8 cellular contexts compared by ENCODE assay signal in the genomic region with DNA sequence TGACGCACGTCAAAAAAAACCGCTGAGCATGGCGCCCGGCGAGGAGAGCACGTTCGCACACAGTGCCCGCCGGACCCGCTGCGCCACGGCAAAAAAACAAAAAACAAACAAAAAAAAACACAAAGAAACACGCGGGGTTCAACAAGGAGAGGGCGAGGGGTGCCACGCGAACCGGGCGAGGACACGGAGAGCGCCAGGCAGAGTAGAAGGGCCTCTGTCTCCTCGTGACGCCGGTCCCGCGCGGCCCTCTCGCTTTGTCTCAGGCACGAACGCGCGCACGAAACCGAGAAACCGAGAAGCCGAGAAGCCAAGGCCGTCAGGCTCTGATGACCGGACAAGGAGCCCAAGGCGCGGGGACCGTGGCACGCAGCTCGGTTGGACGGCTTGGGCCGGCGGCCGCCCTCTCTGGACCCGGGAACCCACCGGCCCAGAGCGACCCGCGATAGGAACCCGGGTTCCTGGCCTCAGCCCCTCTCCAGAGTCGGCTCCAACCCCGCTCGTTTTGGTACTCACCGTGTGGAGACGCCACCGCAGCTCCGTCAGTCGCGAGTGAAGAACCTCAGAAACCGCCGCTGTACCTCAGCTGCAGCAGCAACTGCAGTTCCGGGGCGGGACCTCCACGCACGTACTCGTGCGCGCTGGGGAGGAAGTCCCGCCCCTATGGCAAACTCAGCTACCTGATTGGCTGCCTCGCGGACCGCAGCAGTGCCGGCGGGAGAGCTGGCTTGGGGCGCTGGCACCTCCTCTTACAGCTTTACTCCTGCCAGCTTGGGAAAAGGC. TPM values are rescaled to one million over a fixed set of nuclear protein-coding genes. Genes with fewer than 3 reads are reported as not detected.
A peak's percentile ranks its signal among the peaks of the same experiment; 100 is the strongest.
DNase-seq lines count a peak whose midpoint lies in the region; TF ChIP-seq lines count a peak whose summit lies in the region.

TSS of gene DDX24 (minus strand) at position 597 of the 780 bp plus-strand sequence. CDS start 1,460 bp downstream, outside the sequence.
A gene with protein sequence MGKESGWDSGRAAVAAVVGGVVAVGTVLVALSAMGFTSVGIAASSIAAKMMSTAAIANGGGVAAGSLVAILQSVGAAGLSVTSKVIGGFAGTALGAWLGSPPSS (plus strand): TSS at position 705 of the 780 bp plus-strand sequence. CDS start 15,628 bp downstream, outside the sequence.

- no CpG with 5 or more reads among the region's 79 CpGs for WGBS in H9 (ENCODE audit: extremely low coverage, insufficient read length, low lambda C conversion rate)
- WGBS in stomach, 5 donors, result 0 to 1% (median 0%) methylated on average over 46 to 79 of the region's 79 CpGs

- H4K5ac ChIP-seq in H9 (ENCODE audit: insufficient read length, low read depth, low read length), result no peak within 1 kb of the TSS

- no peaks in the 10 kb centered on the region for H3K27me3 Mint-ChIP-seq in H9 (ENCODE audit: low read depth)

- no peak within 1 kb of the TSS for H4K91ac ChIP-seq in H9 (ENCODE audit: insufficient read length, low read depth, low read length)

- no peak within 1 kb of the TSS for H2BK12ac ChIP-seq in H9 (ENCODE audit: insufficient read length, low read depth, low read length)

- no peak for TF ChIP-seq CTCF in H9 (conservative IDR thresholded peaks at IDR 0.05)
- no peak for TF ChIP-seq CTCF in neural cell (IDR thresholded peaks at IDR 0.05; ENCODE audit: poor library complexity, severe bottlenecking)
- no peak for TF ChIP-seq CTCF in stomach (IDR thresholded peaks at IDR 0.05)

- no peak within 1 kb of the TSS for H2BK120ac ChIP-seq in H9 (ENCODE audit: low read depth, low read length, poor library complexity, severe bottlenecking)

- H3K27ac Mint-ChIP-seq in H9, result peak within 1 kb of the TSS; percentile 86 to 97 (median 96)

- peaks cover 4% of the 10 kb centered on the region for H3K79me1 ChIP-seq in H9 (ENCODE audit: insufficient read depth, low read depth, low read length, poor library complexity, severe bottlenecking)

- no peaks in the 10 kb centered on the region for H3K9me3 ChIP-seq in H9 (ENCODE audit: control insufficient read depth, low read depth, low read length)
- no peaks in the 10 kb centered on the region; the same call in none of the 2 replicates for H3K9me3 ChIP-seq in MG63
- H3K9me3 ChIP-seq in neural cell (ENCODE audit: low read length), result no peaks in the 10 kb centered on the region
- no peaks in the 10 kb centered on the region for H3K9me3 ChIP-seq in stomach

- H3K27me3 ChIP-seq in H9 (ENCODE audit: insufficient read depth, low read length) (no peaks in the 10 kb centered on the region), MG63 (no peaks in the 10 kb centered on the region), neural cell (ENCODE audit: insufficient read depth, low read depth, low read length) (no peaks in the 10 kb centered on the region), stomach (no peaks in the 10 kb centered on the region)

- H3K9me2 ChIP-seq in neural cell (ENCODE audit: insufficient read depth, low read length), result no peaks in the 10 kb centered on the region

- H3K4me3 ChIP-seq in MG63 (peak within 1 kb of the TSS; percentile 89), neural cell (ENCODE audit: low read length) (peak within 1 kb of the TSS; percentile 91), stomach (peak within 1 kb of the TSS; percentile 90 to 98 (median 94))

- no peak within 1 kb of the TSS for H2BK15ac ChIP-seq in H9 (ENCODE audit: low read depth, low read length)

- H3K4me2 ChIP-seq in H9 (ENCODE audit: insufficient read depth, insufficient read length, low read length), result peak within 1 kb of the TSS; percentile 92
- peak within 1 kb of the TSS; percentile 74 for H3K4me2 ChIP-seq in neural cell (ENCODE audit: low read length)

- peaks cover 30 to 31% (median 30%) of the 10 kb centered on the region in 3 experiments for H3K36me3 Mint-ChIP-seq in H9 (ENCODE audit: insufficient read depth in 1 of 3, low read depth in 3 of 3)

- H3K36me3 ChIP-seq in MG63 (peaks cover 37% of the 10 kb centered on the region), neural cell (ENCODE audit: insufficient read depth, low read length) (peaks cover 15% of the 10 kb centered on the region), stomach (peaks cover 0 to 32% (median 22%) of the 10 kb centered on the region in 4 donors)

- H3K79me2 ChIP-seq in H9 (ENCODE audit: insufficient read depth, low read length) (peaks cover 36% of the 10 kb centered on the region), neural cell (replicated peaks; ENCODE audit: insufficient read depth, low read length) (peaks cover 55% of the 10 kb centered on the region)

- peak within 1 kb of the TSS; percentile 52 for H2AFZ ChIP-seq in H9 (ENCODE audit: low read length)
- peak within 1 kb of the TSS; percentile 70 for H2AFZ ChIP-seq in neural cell (ENCODE audit: low read depth, low read length)

- H3K4me1 ChIP-seq in H9 (ENCODE audit: insufficient read depth, low read length) (peaks cover 2% of the 10 kb centered on the region), stomach (peaks cover 38 to 58% (median 49%) of the 10 kb centered on the region in 4 donors)

- no peak within 1 kb of the TSS for H2BK20ac ChIP-seq in H9 (ENCODE audit: low read depth, low read length, poor library complexity, severe bottlenecking)

- H3K4me3 Mint-ChIP-seq in H9, result peak within 1 kb of the TSS; percentile 99 to 100

- TF ChIP-seq EP300 in neural cell (conservative IDR thresholded peaks at IDR 0.05; ENCODE audit: poor library complexity, severe bottlenecking) (peak; percentile 13), stomach (IDR thresholded peaks at IDR 0.05) (no peak)

- H3K14ac ChIP-seq in H9 (ENCODE audit: insufficient read depth, low read length), result peak within 1 kb of the TSS; percentile 44

- H3K4ac ChIP-seq in H9 (ENCODE audit: low read depth, low read length), result no peak within 1 kb of the TSS

- TF ChIP-seq POLR2A in stomach (IDR thresholded peaks at IDR 0.05), result peak in 2 of 4 donors; percentile 93 to 94

- TF ChIP-seq RAD21 in neural cell (conservative IDR thresholded peaks at IDR 0.05), result no peak

- no peak within 1 kb of the TSS for H2BK5ac ChIP-seq in H9 (ENCODE audit: insufficient read length, low read length)

- H3F3A ChIP-seq in neural cell (ENCODE audit: insufficient read depth, low read length, poor library complexity, severe bottlenecking), result no peaks in the 10 kb centered on the region

- H3K9ac ChIP-seq in H9 (ENCODE audit: extremely low read depth, insufficient read length, low read length) (peak within 1 kb of the TSS; percentile 57), neural cell (ENCODE audit: low read length) (peak within 1 kb of the TSS; percentile 97)

- DNase-seq in ELR (ENCODE audit: low read depth) (peak; percentile 98), H9 (peak; percentile 96), MG63 (peak; percentile 92), SHP77 treated with DMSO at 0.1 percent for 48 hours (lab: John Stamatoyannopoulos, UW) (peak; percentile 81), activated gamma-delta T cell (lab: John Stamatoyannopoulos, UW) (peak; percentile 86), fibroblast of the conjunctiva (ENCODE audit: low read depth) (peak; percentile 89), stomach (peak; percentile 98)

- intact Hi-C loops in stomach (cut with DNase I; ENCODE audit: low total_unique reads), result no loop called here

- no peak within 1 kb of the TSS for H3K23ac ChIP-seq in H9 (ENCODE audit: insufficient read length, low read depth, low read length)

- H3K4me1 Mint-ChIP-seq in H9, result peaks cover 30 to 33% of the 10 kb centered on the region in 2 experiments

- H4K20me1 ChIP-seq in H9 (ENCODE audit: control insufficient read depth, insufficient read depth, insufficient read length), result peaks cover 4% of the 10 kb centered on the region
- no peaks in the 10 kb centered on the region for H4K20me1 ChIP-seq in neural cell (ENCODE audit: insufficient read depth)

- no peak within 1 kb of the TSS for H2AK5ac ChIP-seq in H9 (ENCODE audit: insufficient read length, low read length)

- H4K8ac ChIP-seq in H9 (replicated peaks; ENCODE audit: insufficient read length, low read depth, low read length), result no peak within 1 kb of the TSS

- H3T11ph ChIP-seq in H9 (ENCODE audit: low read length), result no peak within 1 kb of the TSS

- H3K27ac ChIP-seq in H9 (ENCODE audit: insufficient read length, low read depth, low read length) (no peak within 1 kb of the TSS), neural cell (ENCODE audit: low read length) (peak within 1 kb of the TSS; percentile 94), stomach (peak within 1 kb of the TSS; percentile 93 to 97 (median 95))

- H3K9me3 Mint-ChIP-seq in H9, result no peaks in the 10 kb centered on the region; a peak in 1 of 5 replicates

- H3K56ac ChIP-seq in H9 (ENCODE audit: insufficient read length, low read depth, low read length), result no peak within 1 kb of the TSS

- no peak within 1 kb of the TSS for H3K18ac ChIP-seq in H9 (ENCODE audit: insufficient read length, low read depth, low read length)

- peaks cover 8% of the 10 kb centered on the region for H3K23me2 ChIP-seq in H9 (ENCODE audit: insufficient read length, low read depth, low read length, poor library complexity, severe bottlenecking)

TF ChIP-seq in neural cell, 6 proteins besides CTCF, POLR2A, EP300 and RAD21 (continues in another document):
- peak; percentile 95 for TF ChIP-seq TAF1 (IDR thresholded peaks at IDR 0.05; ENCODE audit: low read depth)

RNA-seq across cellular contexts. Expression of gene DDX24, which starts in this region (rescaled TPM):
- total RNA-seq in H9 (2021) (172 TPM in 2 replicates), stomach (100 to 1,000 TPM in 2 of 5 donors, 10 to 100 TPM in 3; 39.1 to 236 (median 84.4) TPM)
- 83.6 and 92.6 TPM in 2 replicates for total RNA-seq in MG63 (2014; rRNA removed; shearing (Covaris generic); ENCODE audit: low replicate concordance)
- polyA plus RNA-seq in neural cell (158 and 177 TPM in 2 replicates), stomach (10 to 100 TPM; 47.4 to 73.8 (median 61.2) TPM)
- 168 and 198 TPM in 2 replicates for polyA minus RNA-seq in neural cell

RNA-seq across cellular contexts. Expression of the second gene that starts in this region (rescaled TPM):
- total RNA-seq in H9 (2021) (27.4 TPM in 2 replicates), stomach (10 to 100 TPM in 2 of 5 donors, 1 to 10 TPM in 2, not detected in 1; 1.6 to 17.1 (median 9.3) TPM)
- 1.5 and 16.5 TPM in 2 replicates for total RNA-seq in MG63 (2014; rRNA removed; shearing (Covaris generic); ENCODE audit: low replicate concordance)
- polyA plus RNA-seq in neural cell (37.9 and 45.6 TPM in 2 replicates), stomach (10 to 100 TPM in 2 of 3 donors, 1 to 10 TPM in 1; 9.9 to 33.7 (median 23.5) TPM)
- 9.6 and 10.5 TPM in 2 replicates for polyA minus RNA-seq in neural cell
